Comparison of ENCODE assay signal across 17 cellular contexts in genomic region chr7:26696161-26696560, GRCh38.
DNase-seq lines count a peak whose midpoint lies in the region; ATAC-seq lines count a peak whose summit lies in the region.
"Had no signal": no experiment of that assay in that cellular context is flagged by ENCODE, and none has a peak within 500 bp of the region (broad histone marks: within the 10 kb centered on the region; RNA-seq: fewer than 3 reads in every experiment).

No MANE protein-coding gene starts in this region.

- H3K27ac ChIP-seq in GM23248 = no peak overlapping the region
- H3K27ac ChIP-seq: 22Rv1, BLaER1, C4-2B had no signal

- H3K27me3 Mint-ChIP-seq in memory B cell = no peaks in the 10 kb centered on the region
- H3K27me3 Mint-ChIP-seq: B cell; CD8-positive, alpha-beta memory T cell had no signal

- H3K4me3 ChIP-seq in GM23248 = no peak overlapping the region
- H3K4me3 ChIP-seq: BLaER1 had no signal

- H3F3A ChIP-seq in GM23248 (ENCODE audit: insufficient read depth) = no peaks in the 10 kb centered on the region

- no peak overlapping the region for H3K9ac ChIP-seq in GM23248
- H3K9ac ChIP-seq: BLaER1 had no signal

- H3K4me3 Mint-ChIP-seq in memory B cell = no peak overlapping the region
- H3K4me3 Mint-ChIP-seq: B cell; CD4-positive, CD25-positive, alpha-beta regulatory T cell; CD8-positive, alpha-beta memory T cell; H9 had no signal

- no peaks in the 10 kb centered on the region for H3K9me3 ChIP-seq in GM23248 (ENCODE audit: low read depth)
- H3K9me3 ChIP-seq: BLaER1 had no signal

- no peaks in the 10 kb centered on the region for H4K20me1 ChIP-seq in GM23248 (ENCODE audit: insufficient read depth)
- H4K20me1 ChIP-seq: BLaER1 had no signal

- DNase-seq in GM23248 (peak; percentile 40), NCI-H526 treated with DMSO at 0.1 percent for 48 hours (lab: John Stamatoyannopoulos, UW) (peak; percentile 84), dermis blood vessel endothelial cell (peak; percentile 51), memory B cell (ENCODE audit: low spot score in 2 of 2) (no peak), NCI-H510A (lab: John Stamatoyannopoulos, UW) (no peak), EL (no peak)
- DNase-seq: CD4-positive, CD25-positive, alpha-beta regulatory T cell; CD8-positive, alpha-beta memory T cell; DMS 273 treated with DMSO at 0.1 percent for 48 hours; DMS79; H9 had no signal

- peaks cover 14% of the 10 kb centered on the region for H3K4me1 Mint-ChIP-seq in memory B cell

- no peaks in the 10 kb centered on the region for H3K4me1 ChIP-seq in GM23248 (ENCODE audit: insufficient read depth)
- H3K4me1 ChIP-seq: BLaER1 had no signal

- H3K36me3 Mint-ChIP-seq in memory B cell = peaks cover 1% of the 10 kb centered on the region
- H3K36me3 Mint-ChIP-seq: CD8-positive, alpha-beta memory T cell had no signal

- in situ Hi-C loops in GM23248 (cut with MboI) = loop anchor here (10.0 kb wide), 1 partner anchor 149 kb away; no protein-coding TSS in a partner anchor

- no peak overlapping the region for H2AFZ ChIP-seq in GM23248

- H3K9me2 ChIP-seq in GM23248 (ENCODE audit: insufficient read depth) = no peaks in the 10 kb centered on the region

- no peak overlapping the region for H3K4me2 ChIP-seq in GM23248 (ENCODE audit: unreplicated experiment)
- H3K4me2 ChIP-seq: BLaER1 had no signal

- no peaks in the 10 kb centered on the region for H3K9me3 Mint-ChIP-seq in memory B cell
- H3K9me3 Mint-ChIP-seq: CD4-positive, CD25-positive, alpha-beta regulatory T cell; CD8-positive, alpha-beta memory T cell; H9 had no signal

- no peaks in the 10 kb centered on the region for H3K27me3 ChIP-seq in GM23248 (replicated peaks; ENCODE audit: insufficient read depth)
- H3K27me3 ChIP-seq: BLaER1 had no signal

- peak overlapping the region; percentile 35 for H3K27ac Mint-ChIP-seq in memory B cell
- H3K27ac Mint-ChIP-seq: B cell; CD4-positive, CD25-positive, alpha-beta regulatory T cell; H9 had no signal

- no peaks in the 10 kb centered on the region for H3K79me2 ChIP-seq in GM23248 (ENCODE audit: insufficient read depth)

- ATAC-seq in memory B cell (ENCODE audit: low read depth) (no peak), HG03342 (IDR thresholded peaks at IDR 0.05; ENCODE audit: unreplicated experiment) (no peak)
- ATAC-seq: HCT116 had no signal

- no peaks in the 10 kb centered on the region for H3K36me3 ChIP-seq in GM23248 (ENCODE audit: low read depth)
- H3K36me3 ChIP-seq: BLaER1 had no signal

Comparison
In these comparisons a context has a peak if more than half of its experiments do, and no peak if none do; other contexts are left out.
1. DNase-seq: peak in GM23248 (single experiment), NCI-H526 treated with DMSO at 0.1 percent for 48 hours (single experiment) and dermis blood vessel endothelial cell (single experiment); none in memory B cell (0 of 2), NCI-H510A (single experiment) and EL (single experiment).